8 cellular contexts compared by ENCODE assay signal in the genomic region with DNA sequence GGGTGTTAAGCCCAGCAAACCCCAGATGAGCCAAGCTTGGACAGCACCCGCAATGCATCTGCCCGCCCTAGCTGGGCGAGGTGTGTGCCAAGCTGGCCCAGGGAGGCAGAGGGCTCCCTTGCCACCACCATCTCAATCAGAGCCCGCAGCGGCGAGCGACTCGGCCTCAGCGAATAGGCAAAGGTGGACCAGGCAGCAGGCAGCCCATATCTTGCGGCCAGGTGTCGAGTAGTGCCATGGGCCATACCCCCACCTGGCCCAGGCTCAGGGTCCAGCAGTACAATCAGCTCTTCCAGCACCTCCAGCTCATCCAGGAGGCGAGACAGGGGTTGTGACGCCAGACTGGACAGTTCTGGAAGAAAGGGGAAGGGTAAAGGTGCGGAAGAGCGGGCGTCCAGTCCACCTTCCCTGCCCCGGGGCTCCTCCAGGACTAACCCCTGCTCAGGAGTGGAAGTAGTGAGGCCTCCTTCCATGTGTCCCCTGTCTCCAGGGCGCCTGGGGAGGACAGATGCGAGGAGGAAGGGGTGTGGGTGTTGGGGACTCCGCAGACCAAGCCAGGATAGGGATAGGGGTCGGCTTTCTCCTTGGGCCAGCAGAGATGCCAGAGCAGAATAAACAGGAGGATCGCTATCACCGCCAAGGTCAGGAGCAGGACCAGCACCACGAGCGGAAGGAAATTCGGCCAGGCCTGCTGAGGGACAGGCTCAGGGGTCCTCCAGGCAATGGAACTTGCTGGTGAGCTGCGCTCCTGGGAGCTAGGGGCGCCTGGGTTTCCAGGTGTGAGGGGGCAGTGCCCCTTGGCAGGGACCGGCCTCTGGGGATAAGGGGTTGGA. TPM values are rescaled to one million over a fixed set of nuclear protein-coding genes. Genes with fewer than 3 reads are reported as not detected.
DNase-seq lines count a peak whose midpoint lies in the region; ATAC-seq and TF ChIP-seq lines count a peak whose summit lies in the region.

No MANE protein-coding gene starts in this region.

- TF ChIP-seq CTCF in coronary artery (IDR thresholded peaks at IDR 0.05), result no peak
- no peak for TF ChIP-seq CTCF in nephron (IDR thresholded peaks at IDR 0.05; ENCODE audit: unreplicated experiment in 3 of 3)

- H3K27me3 ChIP-seq in CD4-positive, CD25-positive, alpha-beta regulatory T cell (ENCODE audit: control insufficient read depth, insufficient read depth, low read length), result no peaks in the 10 kb centered on the region

- peak overlapping the region; percentile 91 to 98 (median 96) for H3K4me3 Mint-ChIP-seq in CD4-positive, CD25-positive, alpha-beta regulatory T cell
- H3K4me3 Mint-ChIP-seq in nephron, result peak overlapping the region; percentile 66 to 76 (median 67)

- peak overlapping the region in 1 of 3 donors; percentile 15 for H3K27ac Mint-ChIP-seq in CD4-positive, CD25-positive, alpha-beta regulatory T cell
- no peak overlapping the region for H3K27ac Mint-ChIP-seq in nephron

- peaks cover 18% of the 10 kb centered on the region for H3K36me3 Mint-ChIP-seq in CD4-positive, CD25-positive, alpha-beta regulatory T cell
- peaks cover 22% of the 10 kb centered on the region for H3K36me3 Mint-ChIP-seq in nephron (ENCODE audit: low read depth)

- no peaks in the 10 kb centered on the region for H3K9me3 Mint-ChIP-seq in CD4-positive, CD25-positive, alpha-beta regulatory T cell
- H3K9me3 Mint-ChIP-seq in nephron, result no peaks in the 10 kb centered on the region

- H3K4me1 Mint-ChIP-seq in CD4-positive, CD25-positive, alpha-beta regulatory T cell, result peaks cover 0 to 71% (median 33%) of the 10 kb centered on the region in 4 donors
- peaks cover 13% of the 10 kb centered on the region for H3K4me1 Mint-ChIP-seq in nephron

- peak overlapping the region; percentile 5 for H3K27ac ChIP-seq in CD4-positive, CD25-positive, alpha-beta regulatory T cell (ENCODE audit: insufficient read depth, low read length, poor library complexity, severe bottlenecking)
- H3K27ac ChIP-seq in KOPT-K1 (ENCODE audit: low read depth, low read length, poor library complexity, severe bottlenecking), result peak overlapping the region; percentile 55
- H3K27ac ChIP-seq in coronary artery, result peak overlapping the region; percentile 69 to 87

- H3K4me1 ChIP-seq in CD4-positive, CD25-positive, alpha-beta regulatory T cell (ENCODE audit: control insufficient read depth, insufficient read depth, low read length, poor library complexity, severe bottlenecking), result peaks cover 68% of the 10 kb centered on the region

- DNase-seq in CD4-positive, CD25-positive, alpha-beta regulatory T cell, result no peak
- DNase-seq in coronary artery (ENCODE audit: low spot score) (no peak), NCI-H526 treated with DMSO at 0.1 percent for 48 hours (lab: John Stamatoyannopoulos, UW) (no peak)

- H3K27me3 Mint-ChIP-seq in CD4-positive, CD25-positive, alpha-beta regulatory T cell, result peaks cover 6% of the 10 kb centered on the region
- H3K27me3 Mint-ChIP-seq in nephron (ENCODE audit: low read depth), result peaks cover 7% of the 10 kb centered on the region

- peaks cover 36% of the 10 kb centered on the region for H3K36me3 ChIP-seq in CD4-positive, CD25-positive, alpha-beta regulatory T cell (ENCODE audit: control insufficient read depth, insufficient read depth, low read length)
- H3K36me3 ChIP-seq in KOPT-K1 (ENCODE audit: insufficient read depth, low read length), result peaks cover 50% of the 10 kb centered on the region

- H3K4me3 ChIP-seq in CD4-positive, CD25-positive, alpha-beta regulatory T cell (ENCODE audit: low read depth, low read length), result peak overlapping the region; percentile 44
- H3K4me3 ChIP-seq in coronary artery, result peak overlapping the region; percentile 77

- H3K9me3 ChIP-seq in CD4-positive, CD25-positive, alpha-beta regulatory T cell (ENCODE audit: control insufficient read depth in 2 of 2, low read length in 2 of 2), result no peaks in the 10 kb centered on the region
- H3K9me3 ChIP-seq in KOPT-K1 (ENCODE audit: insufficient read depth, low read length, poor library complexity, severe bottlenecking), result no peaks in the 10 kb centered on the region

- ATAC-seq in CD4-positive, CD25-positive, alpha-beta regulatory T cell (ENCODE audit: low read depth in 2 of 2), result no peak
- ATAC-seq in GM18519 (IDR thresholded peaks at IDR 0.05; ENCODE audit: low FRiP score, unreplicated experiment) (no peak), GM21528 (IDR thresholded peaks at IDR 0.05; ENCODE audit: low FRiP score, unreplicated experiment) (no peak), HG02642 (IDR thresholded peaks at IDR 0.05; ENCODE audit: poor library complexity, unreplicated experiment) (no peak)

RNA-seq across cellular contexts. Expression of gene IGFLR1, which starts 2.8 kb away (rescaled TPM):
- total RNA-seq in CD4-positive, CD25-positive, alpha-beta regulatory T cell, result 80.5 TPM
- polyA plus RNA-seq in CD4-positive, CD25-positive, alpha-beta regulatory T cell, result 100 to 1,000 TPM; 109 to 151 (median 125) TPM

RNA-seq across cellular contexts. Expression of gene U2AF1L4, which starts 5.7 kb away (rescaled TPM):
- 70.8 TPM for total RNA-seq in CD4-positive, CD25-positive, alpha-beta regulatory T cell
- polyA plus RNA-seq in CD4-positive, CD25-positive, alpha-beta regulatory T cell, result 10 to 100 TPM; 48.4 to 66.5 (median 58.5) TPM

RNA-seq across cellular contexts. Expression of gene PSENEN, which starts 6.0 kb away (rescaled TPM):
- 21.1 TPM for total RNA-seq in CD4-positive, CD25-positive, alpha-beta regulatory T cell
- polyA plus RNA-seq in CD4-positive, CD25-positive, alpha-beta regulatory T cell, result 10 to 100 TPM; 66.1 to 99.6 (median 72.9) TPM

RNA-seq across cellular contexts. Expression of gene LIN37, which starts 8.9 kb away (rescaled TPM):
- total RNA-seq in CD4-positive, CD25-positive, alpha-beta regulatory T cell, result 11.7 TPM
- polyA plus RNA-seq in CD4-positive, CD25-positive, alpha-beta regulatory T cell, result 10 to 100 TPM in 3 of 4 donors, 1 to 10 TPM in 1; 9.9 to 16.5 (median 11.8) TPM

RNA-seq across cellular contexts. Expression of gene HSPB6, which starts 17.3 kb away (rescaled TPM):
- total RNA-seq in CD4-positive, CD25-positive, alpha-beta regulatory T cell, result not detected
- polyA plus RNA-seq in CD4-positive, CD25-positive, alpha-beta regulatory T cell, result not detected

Comparison
In these comparisons a context has a peak if more than half of its experiments do, and no peak if none do; other contexts are left out.
1. H3K27ac ChIP-seq: peak in every context shown above with its lines; median percentile 78 in coronary artery; 55 in KOPT-K1; 5 in CD4-positive, CD25-positive, alpha-beta regulatory T cell.